In genomic region chr5:38441730-38442573, GRCh38 we compare ENCODE assay signal across 8 cellular contexts.
DNase-seq lines count a peak whose midpoint lies in the region; ATAC-seq and TF ChIP-seq lines count a peak whose summit lies in the region.

No MANE protein-coding gene starts in this region.

- no peaks in the 10 kb centered on the region for H3K36me3 Mint-ChIP-seq in activated naive CD8-positive, alpha-beta T cell treated with anti-CD3 and anti-CD28 coated beads for 36 hours

- H3K36me3 ChIP-seq in cardiac muscle cell (no peaks in the 10 kb centered on the region), psoas muscle (ENCODE audit: insufficient read depth in 1 of 2, low read depth in 1 of 2) (no peaks in the 10 kb centered on the region)

- no peak overlapping the region for H3K4me3 Mint-ChIP-seq in activated naive CD8-positive, alpha-beta T cell treated with anti-CD3 and anti-CD28 coated beads for 36 hours

- H3K4me1 ChIP-seq in cardiac muscle cell (ENCODE audit: low read depth) (no peaks in the 10 kb centered on the region), psoas muscle (peaks cover 10% of the 10 kb centered on the region)

- no peak overlapping the region for H3K27ac Mint-ChIP-seq in activated naive CD8-positive, alpha-beta T cell treated with anti-CD3 and anti-CD28 coated beads for 36 hours

- TF ChIP-seq CTCF in cardiac muscle cell (IDR thresholded peaks at IDR 0.05; ENCODE audit: low read depth, low read length) (peak; percentile 96), psoas muscle (IDR thresholded peaks at IDR 0.05) (peak; percentile 95)

- DNase-seq in NCI-H1436 (lab: John Stamatoyannopoulos, UW): peak; percentile 91
- DNase-seq in SKM-1 treated with dmso at 0.1 percent for 144 hours (lab: John Stamatoyannopoulos, UW; ENCODE audit: unreplicated experiment): peak; percentile 75
- DNase-seq in activated naive CD8-positive, alpha-beta T cell treated with anti-CD3 and anti-CD28 coated beads for 36 hours: peak; percentile 75
- peak; percentile 94 to 95 for DNase-seq in cardiac muscle cell (ENCODE audit: low read depth in 1 of 2, low spot score in 1 of 2)
- peak; percentile 85 to 90 for DNase-seq in psoas muscle
- no peak for DNase-seq in cortex of kidney (lab: John Stamatoyannopoulos, UW)

- H3K4me3 ChIP-seq in cardiac muscle cell: no peak overlapping the region
- no peak overlapping the region for H3K4me3 ChIP-seq in psoas muscle

- H3K27me3 ChIP-seq in cardiac muscle cell (no peaks in the 10 kb centered on the region), psoas muscle (ENCODE audit: insufficient read depth in 3 of 3, low read length in 2 of 3) (no peaks in the 10 kb centered on the region)

- H3K27ac ChIP-seq in cardiac muscle cell: no peak overlapping the region
- H3K27ac ChIP-seq in psoas muscle: no peak overlapping the region

- intact Hi-C loops in psoas muscle (cut with DNase I): loop anchor here (1.0 to 5.0 kb wide), 5 partner anchors 40 to 367 kb away; no protein-coding TSS in a partner anchor

- peak; percentile 99 for ATAC-seq in GM18498 (IDR thresholded peaks at IDR 0.05; ENCODE audit: unreplicated experiment)
- peak; percentile 99 for ATAC-seq in HG02852 (IDR thresholded peaks at IDR 0.05; ENCODE audit: unreplicated experiment)
- peak; percentile 76 to 90 (median 81) for ATAC-seq in psoas muscle

- 29 to 31% (median 29%) methylated on average over 7 of the region's 7 CpGs for WGBS in psoas muscle, 3 donors

- H3K9me3 ChIP-seq in cardiac muscle cell (ENCODE audit: low read depth): no peaks in the 10 kb centered on the region
- H3K9me3 ChIP-seq in psoas muscle: no peaks in the 10 kb centered on the region

- H3K9me3 Mint-ChIP-seq in activated naive CD8-positive, alpha-beta T cell treated with anti-CD3 and anti-CD28 coated beads for 36 hours: no peaks in the 10 kb centered on the region

- peaks cover 66% of the 10 kb centered on the region for H3K27me3 Mint-ChIP-seq in activated naive CD8-positive, alpha-beta T cell treated with anti-CD3 and anti-CD28 coated beads for 36 hours

- peaks cover 1% of the 10 kb centered on the region for H3K4me1 Mint-ChIP-seq in activated naive CD8-positive, alpha-beta T cell treated with anti-CD3 and anti-CD28 coated beads for 36 hours
